ENCODE assay signal across 8 cellular contexts in the genomic region with DNA sequence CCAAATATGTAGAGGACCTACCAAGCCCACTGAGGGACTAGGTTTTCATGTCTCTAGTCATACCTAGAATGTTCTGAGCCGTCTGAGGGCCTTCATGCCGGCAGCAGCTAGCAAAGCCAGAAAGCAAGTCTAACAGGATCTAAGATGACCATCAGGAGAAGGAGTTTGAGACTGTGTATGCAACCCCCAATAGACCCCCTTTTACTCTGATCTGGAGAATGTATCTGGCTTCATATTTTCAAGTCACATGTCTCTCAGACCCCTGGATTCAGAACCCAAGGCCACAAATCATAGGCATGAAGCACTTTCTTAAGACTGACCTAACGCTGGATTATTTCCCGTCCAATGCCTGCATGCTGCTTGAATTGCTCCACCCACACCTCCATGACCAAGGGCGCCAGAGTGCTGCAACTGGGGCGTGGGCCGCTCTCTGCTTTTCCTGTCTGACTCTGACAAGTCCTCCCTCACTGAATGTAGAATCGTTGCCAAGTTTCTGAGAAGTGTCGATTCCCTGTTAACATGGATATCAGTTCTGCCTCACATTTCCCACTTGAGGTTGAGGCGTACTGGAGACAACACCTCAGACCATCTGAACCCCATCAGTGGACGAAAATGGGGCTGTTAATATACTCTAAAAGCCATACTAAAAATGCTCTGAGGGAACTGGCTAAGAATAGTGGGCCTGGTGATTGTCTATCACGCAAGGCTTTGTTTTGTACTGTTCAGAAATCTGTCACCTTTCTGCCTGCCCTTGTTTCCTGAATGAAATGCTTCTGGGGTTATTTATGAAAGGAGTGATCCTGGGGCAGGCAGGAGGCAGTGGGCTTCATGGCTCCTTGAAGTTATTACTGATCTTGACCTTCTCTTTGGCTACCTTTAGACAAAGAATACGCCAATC. TPM values are rescaled to one million over a fixed set of nuclear protein-coding genes. Genes with fewer than 3 reads are reported as not detected.
DNase-seq lines count a peak whose midpoint lies in the region; ATAC-seq lines count a peak whose summit lies in the region.

No MANE protein-coding gene starts in this region.

- DNase-seq in CD8-positive, alpha-beta memory T cell = peak in 4 of 5 donors; percentile 15 to 61 (median 36)
- DNase-seq in activated T-cell treated with anti-CD3 and anti-CD28 coated beads for 48 hours (ENCODE audit: low read depth) = peak; percentile 42
- peak; percentile 73 for DNase-seq in left ventricle myocardium superior
- peak; percentile 9 for DNase-seq in stimulated activated CD8-positive, alpha-beta memory T cell treated with anti-CD3 and anti-CD28 coated beads, Interleukin-15, amount 100 ng/mL, for 1 hour (ENCODE audit: low read depth)
- DNase-seq in SW 1271 (lab: John Stamatoyannopoulos, UW) = no peak
- no peak for DNase-seq in GM19240 (ENCODE audit: insufficient read length, low spot score)

- H3K4me1 Mint-ChIP-seq in CD8-positive, alpha-beta memory T cell = peaks cover 28 to 37% (median 34%) of the 10 kb centered on the region in 3 donors

- H3K27me3 ChIP-seq in CD8-positive, alpha-beta memory T cell (ENCODE audit: insufficient read depth, low read length, poor library complexity, severe bottlenecking) = no peaks in the 10 kb centered on the region

- POLR2A ChIA-PET in CD8-positive, alpha-beta memory T cell (lab: Charles Lee) = no interaction called here

- H3K9me3 Mint-ChIP-seq in CD8-positive, alpha-beta memory T cell = no peaks in the 10 kb centered on the region

- H3K27ac Mint-ChIP-seq in CD8-positive, alpha-beta memory T cell = peak overlapping the region; percentile 83 to 99 (median 95)

- intact Hi-C loops in left ventricle myocardium superior (cut with micrococcal nuclease) = no loop called here

- peak overlapping the region in 6 of 7 donors; percentile 63 to 80 (median 72) for H3K4me3 Mint-ChIP-seq in CD8-positive, alpha-beta memory T cell

- no peaks in the 10 kb centered on the region for H3K9me3 ChIP-seq in CD8-positive, alpha-beta memory T cell (ENCODE audit: low read length)

- no peaks in the 10 kb centered on the region for H3K27me3 Mint-ChIP-seq in CD8-positive, alpha-beta memory T cell

- peaks cover 4 to 37% (median 7%) of the 10 kb centered on the region in 3 donors for H3K36me3 Mint-ChIP-seq in CD8-positive, alpha-beta memory T cell

- peaks cover 21% of the 10 kb centered on the region for H3K4me1 ChIP-seq in CD8-positive, alpha-beta memory T cell (ENCODE audit: insufficient read depth, low read length)

- peaks cover 6% of the 10 kb centered on the region for H3K36me3 ChIP-seq in CD8-positive, alpha-beta memory T cell (ENCODE audit: insufficient read depth, low read length)

- no peak overlapping the region for H3K4me3 ChIP-seq in CD8-positive, alpha-beta memory T cell (ENCODE audit: low read length)

- peak; percentile 31 for ATAC-seq in HG03280 (IDR thresholded peaks at IDR 0.05; ENCODE audit: unreplicated experiment)
- peak; percentile 84 for ATAC-seq in left ventricle myocardium superior
- ATAC-seq in HG03460 (IDR thresholded peaks at IDR 0.05; ENCODE audit: unreplicated experiment) = no peak

- H3K27ac ChIP-seq in CD8-positive, alpha-beta memory T cell (ENCODE audit: low read depth, low read length) = peak overlapping the region; percentile 18

- CTCF ChIA-PET in CD8-positive, alpha-beta memory T cell (lab: Charles Lee) = no interaction called here

RNA-seq across cellular contexts. Expression of a gene that starts 23.9 kb away (rescaled TPM):
- total RNA-seq in CD8-positive, alpha-beta memory T cell = 100 to 1,000 TPM; 131 to 133 TPM
- polyA plus RNA-seq in CD8-positive, alpha-beta memory T cell = 19.8 TPM
- 25.7 TPM for total RNA-seq in left ventricle myocardium superior

RNA-seq across cellular contexts. Expression of a gene that starts 56.8 kb away (rescaled TPM):
- total RNA-seq in CD8-positive, alpha-beta memory T cell = 10 to 100 TPM; 61.0 to 61.6 TPM
- polyA plus RNA-seq in CD8-positive, alpha-beta memory T cell = 5.7 TPM
- 9.1 TPM for total RNA-seq in left ventricle myocardium superior

Comparison
In these comparisons a context has a peak if more than half of its experiments do, and no peak if none do; other contexts are left out.
1. DNase-seq: peak in CD8-positive, alpha-beta memory T cell (4 of 5), activated T-cell treated with anti-CD3 and anti-CD28 coated beads for 48 hours (single experiment), left ventricle myocardium superior (single experiment) and stimulated activated CD8-positive, alpha-beta memory T cell treated with anti-CD3 and anti-CD28 coated beads, Interleukin-15, amount 100 ng/mL, for 1 hour (single experiment); none in SW 1271 (0 of 2) and GM19240 (single experiment).